12 cellular contexts compared by ENCODE assay signal in the genomic region with DNA sequence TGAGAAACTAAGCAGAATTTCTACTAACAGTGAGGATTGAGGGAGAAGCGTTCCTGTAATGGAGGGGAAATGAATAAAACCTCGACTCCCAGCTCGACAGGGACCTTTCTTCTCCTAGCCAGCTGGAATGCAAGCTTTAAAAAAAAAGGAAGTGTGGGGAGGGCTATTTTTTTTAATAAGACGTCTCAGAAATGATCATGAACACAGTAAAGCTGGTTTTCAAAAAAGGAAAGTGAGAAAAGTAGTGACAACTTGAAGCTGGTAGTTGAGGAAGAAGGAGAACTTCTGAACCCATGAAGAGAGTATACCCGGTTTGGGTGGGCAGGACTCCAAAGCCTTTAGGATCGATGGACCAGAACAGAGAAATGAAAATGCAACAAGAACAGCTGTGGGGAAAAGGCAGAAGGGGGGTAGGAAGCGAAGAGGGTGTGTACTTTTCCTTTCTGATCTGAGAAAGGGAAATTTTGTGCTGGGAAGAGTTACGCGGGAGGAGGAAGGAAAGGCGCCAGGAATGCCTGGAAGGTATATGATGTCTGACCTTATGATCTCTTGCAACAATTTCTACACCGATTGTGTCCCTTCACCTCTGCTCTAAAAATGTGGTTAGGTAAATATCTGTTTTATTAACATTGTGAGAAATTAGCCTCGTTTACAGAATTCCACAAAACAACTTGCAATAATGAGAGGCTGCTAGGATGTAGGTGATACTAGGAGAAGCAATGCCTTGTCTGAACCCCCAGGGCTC. TPM values are rescaled to one million over a fixed set of nuclear protein-coding genes. Genes with fewer than 3 reads are reported as not detected.
DNase-seq lines count a peak whose midpoint lies in the region; ATAC-seq and TF ChIP-seq lines count a peak whose summit lies in the region.
"Had no signal": no experiment of that assay in that cellular context is flagged by ENCODE, and none has a peak within 500 bp of the region (broad histone marks: within the 10 kb centered on the region; RNA-seq: fewer than 3 reads in every experiment).

No MANE protein-coding gene starts in this region.

- H3K79me2 ChIP-seq in PC-9 (ENCODE audit: low read depth): peaks cover 9% of the 10 kb centered on the region

- peak overlapping the region in 6 of 10 experiments; percentile 2 to 55 (median 35); a peak in 9 of 20 replicates for H3K4me3 ChIP-seq in BLaER1 treated with 17β-estradiol and CSF1 and Interleukin-3, amounts not matched to agents 10 nM and 100 nM
- H3K4me3 ChIP-seq in PC-9 (peak overlapping the region; percentile 36; the same call in 1 of the 2 replicates), MG63 (no peak overlapping the region)
- H3K4me3 ChIP-seq: SJCRH30 had no signal

- no peaks in the 10 kb centered on the region for H3K36me3 ChIP-seq in BLaER1 treated with 17β-estradiol and CSF1 and Interleukin-3, amounts not matched to agents 10 nM and 100 nM
- no peaks in the 10 kb centered on the region for H3K36me3 ChIP-seq in PC-9 (ENCODE audit: low read depth)
- no peaks in the 10 kb centered on the region for H3K36me3 ChIP-seq in MG63
- H3K36me3 ChIP-seq: SJCRH30 had no signal

- peak overlapping the region; percentile 71 for H3K4me3 Mint-ChIP-seq in osteocyte (ENCODE audit: unreplicated experiment)

- peaks cover 36% of the 10 kb centered on the region for H3F3A ChIP-seq in PC-9 (ENCODE audit: insufficient read depth, low read depth)

- DNase-seq in PC-9 (peak in 1 of 2 experiments; percentile 85), fibroblast of peridontal ligament (ENCODE audit: extremely low read depth) (peak; percentile 72), osteocyte (ENCODE audit: extremely low spot score, unreplicated experiment) (no peak), mucosa of gallbladder (ENCODE audit: low spot score) (no peak), MG63 (no peak), NCI-H345 treated with DMSO at 0.1 percent for 48 hours (lab: John Stamatoyannopoulos, UW; ENCODE audit: unreplicated experiment) (no peak)
- DNase-seq: CD4-positive, alpha-beta memory T cell; NCI-H1092; SJCRH30; substantia nigra had no signal

- BruUV-seq in PC-9 (replicated peaks; lab: Mats Ljungman, UMichigan): no TSS peak

- H3K4me2 ChIP-seq in BLaER1 treated with 17β-estradiol and CSF1 and Interleukin-3, amounts not matched to agents 10 nM and 100 nM: peak overlapping the region; percentile 43 to 97 (median 75)
- peak overlapping the region; percentile 73 for H3K4me2 ChIP-seq in PC-9

- H3K9ac ChIP-seq in BLaER1 treated with 17β-estradiol and CSF1 and Interleukin-3, amounts not matched to agents 10 nM and 100 nM: peak overlapping the region in 7 of 11 experiments; percentile 3 to 56 (median 22); a peak in 8 of 22 replicates

- H3K27ac Mint-ChIP-seq in osteocyte (ENCODE audit: unreplicated experiment): peak overlapping the region; percentile 98
- H3K27ac Mint-ChIP-seq: CD4-positive, alpha-beta memory T cell had no signal

- CTCF ChIA-PET in PC-9 (lab: Charles Lee): interaction anchor here (0.6 kb wide), 1 partner anchor 22 kb away, joined by 4 read pairs; no protein-coding TSS in a partner anchor

- H3K9me3 ChIP-seq in BLaER1 treated with 17β-estradiol and CSF1 and Interleukin-3, amounts not matched to agents 10 nM and 100 nM (replicated peaks in 1 of 11): peaks cover 0 to 10% (median 2%) of the 10 kb centered on the region in 11 experiments; a peak in 5 of 22 replicates
- H3K9me3 ChIP-seq in PC-9 (ENCODE audit: insufficient read depth, low read depth): no peaks in the 10 kb centered on the region
- H3K9me3 ChIP-seq in MG63: peaks cover 3% of the 10 kb centered on the region; the same call in 1 of the 2 replicates
- H3K9me3 ChIP-seq: SJCRH30 had no signal

- intact Hi-C loops in PC-9 (cut with micrococcal nuclease; ENCODE audit: unreplicated experiment): loop anchor here (10.0 kb wide), 1 partner anchor 276 kb away; a partner anchor contains a TSS

- H3K27ac ChIP-seq in BLaER1 treated with 17β-estradiol and CSF1 and Interleukin-3, amounts not matched to agents 10 nM and 100 nM: peak overlapping the region in 1 of 11 experiments; percentile 30; a peak in 1 of 22 replicates
- H3K27ac ChIP-seq in PC-9: peak overlapping the region; percentile 97
- H3K27ac ChIP-seq: SJCRH30 had no signal

- POLR2A ChIA-PET in PC-9 (lab: Charles Lee; ENCODE audit: unreplicated experiment): interaction anchor here (0.6 kb wide), 1 partner anchor 22 kb away, joined by 18 read pairs; no protein-coding TSS in a partner anchor

- H3K27me3 ChIP-seq in BLaER1 treated with 17β-estradiol and CSF1 and Interleukin-3, amounts not matched to agents 10 nM and 100 nM: no peaks in the 10 kb centered on the region
- no peaks in the 10 kb centered on the region for H3K27me3 ChIP-seq in PC-9 (ENCODE audit: insufficient read depth, low read depth)
- no peaks in the 10 kb centered on the region for H3K27me3 ChIP-seq in MG63
- H3K27me3 ChIP-seq: SJCRH30 had no signal

- H4K20me1 ChIP-seq in BLaER1 treated with 17β-estradiol and CSF1 and Interleukin-3, amounts not matched to agents 10 nM and 100 nM: no peaks in the 10 kb centered on the region
- H4K20me1 ChIP-seq in PC-9 (ENCODE audit: insufficient read depth): no peaks in the 10 kb centered on the region

- no peak for ATAC-seq in HG03139 (IDR thresholded peaks at IDR 0.05; ENCODE audit: unreplicated experiment)

- peaks cover 10% of the 10 kb centered on the region for H3K36me3 Mint-ChIP-seq in osteocyte (ENCODE audit: unreplicated experiment)
- H3K36me3 Mint-ChIP-seq: CD4-positive, alpha-beta memory T cell had no signal

- H3K9me2 ChIP-seq in PC-9 (ENCODE audit: insufficient read depth): no peaks in the 10 kb centered on the region

- peaks cover 12% of the 10 kb centered on the region for H3K9me3 Mint-ChIP-seq in osteocyte (ENCODE audit: unreplicated experiment)

- no peak for TF ChIP-seq CTCF in PC-9 (conservative IDR thresholded peaks at IDR 0.05)
- no peak for TF ChIP-seq CTCF in osteocyte (IDR thresholded peaks at IDR 0.05)

- H3K4me1 Mint-ChIP-seq in osteocyte (ENCODE audit: unreplicated experiment): peaks cover 62% of the 10 kb centered on the region

- H3K27me3 Mint-ChIP-seq in osteocyte (ENCODE audit: unreplicated experiment): no peaks in the 10 kb centered on the region

- peaks cover 12 to 25% (median 17%) of the 10 kb centered on the region in 10 experiments for H3K4me1 ChIP-seq in BLaER1 treated with 17β-estradiol and CSF1 and Interleukin-3, amounts not matched to agents 10 nM and 100 nM
- H3K4me1 ChIP-seq in PC-9 (replicated peaks; ENCODE audit: insufficient read depth): peaks cover 65% of the 10 kb centered on the region
- H3K4me1 ChIP-seq: SJCRH30 had no signal

- peak overlapping the region; percentile 15; the same call in 1 of the 2 replicates for H2AFZ ChIP-seq in PC-9

RNA-seq across cellular contexts. Expression of a gene that starts 22.6 kb away (rescaled TPM):
- total RNA-seq in PC-9 (2021): 36.3 and 39.4 TPM in 2 replicates
- 137 and 145 TPM in 2 replicates for total RNA-seq in osteocyte
- total RNA-seq in mucosa of gallbladder: 25.4 TPM
- 21.1 and 27.7 TPM in 2 replicates for total RNA-seq in MG63 (2014; rRNA removed; shearing (Covaris generic); ENCODE audit: low replicate concordance)
- total RNA-seq: SJCRH30 had no signal
